Comparison of ENCODE assay signal across 11 cellular contexts in genomic region chr17:31274252-31274651, GRCh38. TPM values are rescaled to one million over a fixed set of nuclear protein-coding genes. Genes with fewer than 3 reads are reported as not detected.
DNase-seq lines count a peak whose midpoint lies in the region; ATAC-seq and TF ChIP-seq lines count a peak whose summit lies in the region.
"Had no signal": no experiment of that assay in that cellular context is flagged by ENCODE, and none has a peak within 500 bp of the region (broad histone marks: within the 10 kb centered on the region; RNA-seq: fewer than 3 reads in every experiment).

No MANE protein-coding gene starts in this region.

- H3K4me3 ChIP-seq in PC-3 (ENCODE audit: low read length) (no peak overlapping the region), heart left ventricle (no peak overlapping the region)

- H3K9me2 ChIP-seq in PC-3 (replicated peaks; ENCODE audit: low read length): no peaks in the 10 kb centered on the region

- H2AFZ ChIP-seq in PC-3 (ENCODE audit: low read length): no peak overlapping the region

- H4K20me1 ChIP-seq in PC-3 (ENCODE audit: low read length): no peaks in the 10 kb centered on the region

- H3K27ac ChIP-seq in PC-3 (ENCODE audit: low read length) (no peak overlapping the region), heart left ventricle (peak overlapping the region in 2 of 12 donors; percentile 6 to 69)

- H3K79me2 ChIP-seq in PC-3 (ENCODE audit: low read length): no peaks in the 10 kb centered on the region

- H3K27ac Mint-ChIP-seq in activated CD4-positive, alpha-beta T cell treated with anti-CD3 and anti-CD28 coated beads for 36 hours: no peak overlapping the region
- H3K27ac Mint-ChIP-seq: CD4-positive, alpha-beta memory T cell had no signal

- H3K4me1 Mint-ChIP-seq in activated CD4-positive, alpha-beta T cell treated with anti-CD3 and anti-CD28 coated beads for 36 hours: no peaks in the 10 kb centered on the region
- H3K4me1 Mint-ChIP-seq: CD4-positive, alpha-beta memory T cell had no signal

- no peaks in the 10 kb centered on the region for H3K36me3 Mint-ChIP-seq in activated CD4-positive, alpha-beta T cell treated with anti-CD3 and anti-CD28 coated beads for 36 hours (ENCODE audit: low read depth)

- H3K36me3 ChIP-seq in PC-3 (ENCODE audit: low read depth, low read length): 0 out of 2 replicates have a peak, but pooled peaks cover 6% of the 10 kb centered on the region
- peaks cover 0 to 55% (median 19%) of the 10 kb centered on the region in 9 donors for H3K36me3 ChIP-seq in heart left ventricle

- H3K27me3 ChIP-seq in PC-3 (ENCODE audit: low read length) (no peaks in the 10 kb centered on the region), heart left ventricle (no peaks in the 10 kb centered on the region)

- no TSS peak for BruUV-seq in PC-3 (replicated peaks; lab: Mats Ljungman, UMichigan)

- DNase-seq in Right ventricle myocardium superior: no peak
- DNase-seq in cardiac septum (ENCODE audit: low spot score): no peak
- DNase-seq in PC-3: peak; percentile 23
- no peak for DNase-seq in heart left ventricle
- DNase-seq in NCI-H82 treated with DMSO at 0.1 percent for 48 hours (lab: John Stamatoyannopoulos, UW; ENCODE audit: unreplicated experiment): no peak
- DNase-seq in activated CD4-positive, alpha-beta T cell treated with anti-CD3 and anti-CD28 coated beads for 36 hours: no peak
- DNase-seq: activated naive CD4-positive, alpha-beta T cell treated with Interleukin-2 at 50 U/mL for 16 hours; CD4-positive, alpha-beta memory T cell; NCI-H1417 treated with DMSO at 0.1 percent for 48 hours had no signal

- H3K4me2 ChIP-seq in PC-3 (ENCODE audit: low read length): no peak overlapping the region

- CTCF ChIA-PET in PC-3 (lab: Charles Lee): no interaction called here
- CTCF ChIA-PET in activated CD4-positive, alpha-beta T cell treated with anti-CD3 and anti-CD28 coated beads for 36 hours (lab: Charles Lee): no interaction called here

- no peaks in the 10 kb centered on the region for H3K9me3 Mint-ChIP-seq in activated CD4-positive, alpha-beta T cell treated with anti-CD3 and anti-CD28 coated beads for 36 hours (ENCODE audit: low read depth)

- H3K9me3 ChIP-seq in PC-3 (ENCODE audit: low read length): no peaks in the 10 kb centered on the region
- H3K9me3 ChIP-seq in heart left ventricle: no peaks in the 10 kb centered on the region

- POLR2A ChIA-PET in PC-3 (lab: Charles Lee; ENCODE audit: unreplicated experiment): no interaction called here
- POLR2A ChIA-PET in activated CD4-positive, alpha-beta T cell treated with anti-CD3 and anti-CD28 coated beads for 36 hours (lab: Charles Lee): no interaction called here

- ATAC-seq in Right ventricle myocardium superior (ENCODE audit: poor library complexity): peak; percentile 86
- no peak for ATAC-seq in PC-3
- ATAC-seq in heart left ventricle: peak; percentile 38 to 86 (median 66)
- no peak for ATAC-seq in GM21528 (IDR thresholded peaks at IDR 0.05; ENCODE audit: low FRiP score, unreplicated experiment)
- ATAC-seq in HG02973 (IDR thresholded peaks at IDR 0.05; ENCODE audit: unreplicated experiment): no peak
- no peak for ATAC-seq in activated CD4-positive, alpha-beta T cell treated with anti-CD3 and anti-CD28 coated beads for 36 hours

- TF ChIP-seq CTCF in PC-3 (conservative IDR thresholded peaks at IDR 0.05; ENCODE audit: low read depth, low read length): no peak
- no peak for TF ChIP-seq CTCF in heart left ventricle (IDR thresholded peaks at IDR 0.05)

- H3F3A ChIP-seq in PC-3 (ENCODE audit: low read length, unreplicated experiment): peaks cover 3% of the 10 kb centered on the region

- no peak overlapping the region for H3K9ac ChIP-seq in PC-3 (ENCODE audit: low read length)

- peaks cover 14% of the 10 kb centered on the region for H3K4me1 ChIP-seq in PC-3 (ENCODE audit: insufficient read depth, low read length)
- peaks cover 0 to 40% (median 16%) of the 10 kb centered on the region in 12 donors for H3K4me1 ChIP-seq in heart left ventricle

- 57 to 77% (median 68%) methylated on average over 2 of the region's 2 CpGs for WGBS in heart left ventricle, 4 donors

- intact Hi-C loops in Right ventricle myocardium superior (cut with DNase I): no loop called here
- intact Hi-C loops in cardiac septum (cut with DNase I): loop anchor here (10.0 kb wide), 1 partner anchor 101 kb away; no protein-coding TSS in a partner anchor
- intact Hi-C loops in PC-3 (cut with micrococcal nuclease): no loop called here
- intact Hi-C loops in heart left ventricle (cut with DNase I): no loop called here
- intact Hi-C loops in activated CD4-positive, alpha-beta T cell treated with anti-CD3 and anti-CD28 coated beads for 36 hours (cut with DNase I, micrococcal nuclease): no loop called here

- no peak for TF ChIP-seq POLR2A in heart left ventricle (IDR thresholded peaks at IDR 0.05)

- no peaks in the 10 kb centered on the region for H3K27me3 Mint-ChIP-seq in activated CD4-positive, alpha-beta T cell treated with anti-CD3 and anti-CD28 coated beads for 36 hours
- H3K27me3 Mint-ChIP-seq: CD4-positive, alpha-beta memory T cell had no signal

- H3K4me3 Mint-ChIP-seq in activated CD4-positive, alpha-beta T cell treated with anti-CD3 and anti-CD28 coated beads for 36 hours: no peak overlapping the region
- H3K4me3 Mint-ChIP-seq: CD4-positive, alpha-beta memory T cell had no signal

RNA-seq across cellular contexts. Expression of gene OMG, which starts 22.8 kb away (rescaled TPM):
- total RNA-seq in Right ventricle myocardium superior: not detected
- 0.62 TPM for total RNA-seq in cardiac septum
- total RNA-seq in PC-3 (2014; rRNA removed): not detected in 2 replicates
- 1 to 10 TPM in 2 of 9 donors, under 1 TPM in 1, not detected in 6; 0.56 to 2.2 (median 1.0) TPM for total RNA-seq in heart left ventricle
- under 1 TPM; 0.14 to 0.30 TPM for polyA plus RNA-seq in heart left ventricle
- total RNA-seq in activated CD4-positive, alpha-beta T cell treated with anti-CD3 and anti-CD28 coated beads for 36 hours: under 1 TPM; 0.23 to 0.25 TPM

RNA-seq across cellular contexts. Expression of gene EVI2B, which starts 39.6 kb away (rescaled TPM):
- 2.9 TPM for total RNA-seq in Right ventricle myocardium superior
- 2.0 TPM for total RNA-seq in cardiac septum
- total RNA-seq in PC-3 (2014; rRNA removed): 0.11 TPM in 1 of 2 replicates, not detected in the other
- total RNA-seq in heart left ventricle: 10 to 100 TPM in 2 of 9 donors, 1 to 10 TPM in 6, under 1 TPM in 1; 0.81 to 21.5 (median 3.7) TPM
- polyA plus RNA-seq in heart left ventricle: 1 to 10 TPM; 1.1 to 2.2 TPM
- 10 to 100 TPM; 10.3 to 14.8 TPM for total RNA-seq in activated CD4-positive, alpha-beta T cell treated with anti-CD3 and anti-CD28 coated beads for 36 hours

RNA-seq across cellular contexts. Expression of gene EVI2A, which starts 47.2 kb away (rescaled TPM):
- total RNA-seq in Right ventricle myocardium superior: 2.2 TPM
- total RNA-seq in cardiac septum: 2.2 TPM
- 0.92 TPM in 1 of 2 replicates, not detected in the other for total RNA-seq in PC-3 (2014; rRNA removed)
- total RNA-seq in heart left ventricle: 10 to 100 TPM in 1 of 9 donors, 1 to 10 TPM in 6, under 1 TPM in 2; 0.63 to 13.3 (median 1.6) TPM
- polyA plus RNA-seq in heart left ventricle: 1 to 10 TPM; 1.9 to 2.5 TPM
- 10 to 100 TPM; 16.9 to 18.2 TPM for total RNA-seq in activated CD4-positive, alpha-beta T cell treated with anti-CD3 and anti-CD28 coated beads for 36 hours

Comparison
In these comparisons a context has a peak if more than half of its experiments do, and no peak if none do; other contexts are left out.
1. ATAC-seq: peak in Right ventricle myocardium superior (single experiment) and heart left ventricle (4 of 4); none in PC-3 (single experiment), GM21528 (single experiment), HG02973 (single experiment) and activated CD4-positive, alpha-beta T cell treated with anti-CD3 and anti-CD28 coated beads for 36 hours (single experiment).